ENCODE assay signal across 2 cellular contexts in the genomic region with DNA sequence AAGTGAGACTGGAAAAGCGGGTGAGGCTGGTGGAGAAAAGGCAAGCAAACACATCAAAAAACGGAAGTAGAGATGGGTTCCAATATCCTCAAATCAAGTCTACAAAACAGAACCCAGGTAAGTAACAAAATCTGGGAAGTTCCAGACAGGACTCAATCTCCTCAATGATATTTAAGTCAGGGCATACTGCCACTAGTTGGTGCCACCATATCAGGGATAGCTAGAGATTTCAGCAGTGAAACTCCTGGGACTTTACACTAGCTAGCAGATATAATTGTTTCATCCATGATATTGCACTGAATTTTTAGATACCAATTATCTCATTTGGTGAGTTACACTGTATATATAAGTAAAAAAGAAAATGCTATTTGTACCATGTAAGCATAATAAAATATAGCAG.
TF ChIP-seq lines count a peak whose summit lies in the region.

No MANE protein-coding gene starts in this region.

TF ChIP-seq in SK-N-SH, 30 proteins besides CTCF, POLR2A, EP300 and RAD21 (continued from another document):
- TF ChIP-seq, protein P1, sequence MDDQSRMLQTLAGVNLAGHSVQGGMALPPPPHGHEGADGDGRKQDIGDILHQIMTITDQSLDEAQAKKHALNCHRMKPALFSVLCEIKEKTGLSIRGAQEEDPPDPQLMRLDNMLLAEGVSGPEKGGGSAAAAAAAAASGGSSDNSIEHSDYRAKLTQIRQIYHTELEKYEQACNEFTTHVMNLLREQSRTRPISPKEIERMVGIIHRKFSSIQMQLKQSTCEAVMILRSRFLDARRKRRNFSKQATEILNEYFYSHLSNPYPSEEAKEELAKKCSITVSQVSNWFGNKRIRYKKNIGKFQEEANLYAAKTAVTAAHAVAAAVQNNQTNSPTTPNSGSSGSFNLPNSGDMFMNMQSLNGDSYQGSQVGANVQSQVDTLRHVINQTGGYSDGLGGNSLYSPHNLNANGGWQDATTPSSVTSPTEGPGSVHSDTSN (IDR thresholded peaks at IDR 0.05) = no peak
- TF ChIP-seq POLR2AphosphoS5 (IDR thresholded peaks at IDR 0.05; ENCODE audit: low read depth, low read length) = no peak
- no peak for TF ChIP-seq ELF1 (IDR thresholded peaks at IDR 0.05)
- no peak for TF ChIP-seq TCF12 (IDR thresholded peaks at IDR 0.05)
- TF ChIP-seq, protein P2, sequence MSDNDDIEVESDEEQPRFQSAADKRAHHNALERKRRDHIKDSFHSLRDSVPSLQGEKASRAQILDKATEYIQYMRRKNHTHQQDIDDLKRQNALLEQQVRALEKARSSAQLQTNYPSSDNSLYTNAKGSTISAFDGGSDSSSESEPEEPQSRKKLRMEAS (IDR thresholded peaks at IDR 0.05; ENCODE audit: low read depth) = no peak
- no peak for TF ChIP-seq MXI1 (IDR thresholded peaks at IDR 0.05; ENCODE audit: low read depth, low read length)
- no peak for TF ChIP-seq RCOR1 (IDR thresholded peaks at IDR 0.05; ENCODE audit: low read length)
- no peak for TF ChIP-seq FOXM1 (IDR thresholded peaks at IDR 0.05; ENCODE audit: low read depth)
- TF ChIP-seq MEF2A (IDR thresholded peaks at IDR 0.05; ENCODE audit: borderline replicate concordance, low read depth) = no peak
- TF ChIP-seq JUND (IDR thresholded peaks at IDR 0.05) = no peak
- no peak for TF ChIP-seq FOXJ3 (CRISPR knock-in tag; IDR thresholded peaks at IDR 0.05)
- no peak for TF ChIP-seq EZH2phosphoT487 (IDR thresholded peaks at IDR 0.05; ENCODE audit: borderline replicate concordance, low read depth)
- TF ChIP-seq YY1 (IDR thresholded peaks at IDR 0.05; ENCODE audit: low read depth) = no peak
- no peak for TF ChIP-seq CHD2 (IDR thresholded peaks at IDR 0.05; ENCODE audit: low read length, partially characterized antibody)
- TF ChIP-seq, protein P3, sequence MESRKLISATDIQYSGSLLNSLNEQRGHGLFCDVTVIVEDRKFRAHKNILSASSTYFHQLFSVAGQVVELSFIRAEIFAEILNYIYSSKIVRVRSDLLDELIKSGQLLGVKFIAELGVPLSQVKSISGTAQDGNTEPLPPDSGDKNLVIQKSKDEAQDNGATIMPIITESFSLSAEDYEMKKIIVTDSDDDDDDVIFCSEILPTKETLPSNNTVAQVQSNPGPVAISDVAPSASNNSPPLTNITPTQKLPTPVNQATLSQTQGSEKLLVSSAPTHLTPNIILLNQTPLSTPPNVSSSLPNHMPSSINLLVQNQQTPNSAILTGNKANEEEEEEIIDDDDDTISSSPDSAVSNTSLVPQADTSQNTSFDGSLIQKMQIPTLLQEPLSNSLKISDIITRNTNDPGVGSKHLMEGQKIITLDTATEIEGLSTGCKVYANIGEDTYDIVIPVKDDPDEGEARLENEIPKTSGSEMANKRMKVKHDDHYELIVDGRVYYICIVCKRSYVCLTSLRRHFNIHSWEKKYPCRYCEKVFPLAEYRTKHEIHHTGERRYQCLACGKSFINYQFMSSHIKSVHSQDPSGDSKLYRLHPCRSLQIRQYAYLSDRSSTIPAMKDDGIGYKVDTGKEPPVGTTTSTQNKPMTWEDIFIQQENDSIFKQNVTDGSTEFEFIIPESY (IDR thresholded peaks at IDR 0.05; ENCODE audit: borderline replicate concordance, low read depth) = no peak
- no peak for TF ChIP-seq NRF1 (IDR thresholded peaks at IDR 0.05; ENCODE audit: low read depth, low read length)
- TF ChIP-seq, protein P4, sequence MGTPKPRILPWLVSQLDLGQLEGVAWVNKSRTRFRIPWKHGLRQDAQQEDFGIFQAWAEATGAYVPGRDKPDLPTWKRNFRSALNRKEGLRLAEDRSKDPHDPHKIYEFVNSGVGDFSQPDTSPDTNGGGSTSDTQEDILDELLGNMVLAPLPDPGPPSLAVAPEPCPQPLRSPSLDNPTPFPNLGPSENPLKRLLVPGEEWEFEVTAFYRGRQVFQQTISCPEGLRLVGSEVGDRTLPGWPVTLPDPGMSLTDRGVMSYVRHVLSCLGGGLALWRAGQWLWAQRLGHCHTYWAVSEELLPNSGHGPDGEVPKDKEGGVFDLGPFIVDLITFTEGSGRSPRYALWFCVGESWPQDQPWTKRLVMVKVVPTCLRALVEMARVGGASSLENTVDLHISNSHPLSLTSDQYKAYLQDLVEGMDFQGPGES (IDR thresholded peaks at IDR 0.05; ENCODE audit: low read depth, low read length) = no peak
- TF ChIP-seq RFX5 (IDR thresholded peaks at IDR 0.05; ENCODE audit: low read length) = no peak

TF ChIP-seq in SK-N-SH treated with all-trans-retinoic acid at 6 μM for 48 hours, 23 proteins besides CTCF, POLR2A, EP300 and RAD21:
- TF ChIP-seq, protein P5, sequence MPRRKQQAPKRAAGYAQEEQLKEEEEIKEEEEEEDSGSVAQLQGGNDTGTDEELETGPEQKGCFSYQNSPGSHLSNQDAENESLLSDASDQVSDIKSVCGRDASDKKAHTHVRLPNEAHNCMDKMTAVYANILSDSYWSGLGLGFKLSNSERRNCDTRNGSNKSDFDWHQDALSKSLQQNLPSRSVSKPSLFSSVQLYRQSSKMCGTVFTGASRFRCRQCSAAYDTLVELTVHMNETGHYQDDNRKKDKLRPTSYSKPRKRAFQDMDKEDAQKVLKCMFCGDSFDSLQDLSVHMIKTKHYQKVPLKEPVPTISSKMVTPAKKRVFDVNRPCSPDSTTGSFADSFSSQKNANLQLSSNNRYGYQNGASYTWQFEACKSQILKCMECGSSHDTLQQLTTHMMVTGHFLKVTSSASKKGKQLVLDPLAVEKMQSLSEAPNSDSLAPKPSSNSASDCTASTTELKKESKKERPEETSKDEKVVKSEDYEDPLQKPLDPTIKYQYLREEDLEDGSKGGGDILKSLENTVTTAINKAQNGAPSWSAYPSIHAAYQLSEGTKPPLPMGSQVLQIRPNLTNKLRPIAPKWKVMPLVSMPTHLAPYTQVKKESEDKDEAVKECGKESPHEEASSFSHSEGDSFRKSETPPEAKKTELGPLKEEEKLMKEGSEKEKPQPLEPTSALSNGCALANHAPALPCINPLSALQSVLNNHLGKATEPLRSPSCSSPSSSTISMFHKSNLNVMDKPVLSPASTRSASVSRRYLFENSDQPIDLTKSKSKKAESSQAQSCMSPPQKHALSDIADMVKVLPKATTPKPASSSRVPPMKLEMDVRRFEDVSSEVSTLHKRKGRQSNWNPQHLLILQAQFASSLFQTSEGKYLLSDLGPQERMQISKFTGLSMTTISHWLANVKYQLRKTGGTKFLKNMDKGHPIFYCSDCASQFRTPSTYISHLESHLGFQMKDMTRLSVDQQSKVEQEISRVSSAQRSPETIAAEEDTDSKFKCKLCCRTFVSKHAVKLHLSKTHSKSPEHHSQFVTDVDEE (CRISPR knock-in tag; IDR thresholded peaks at IDR 0.05) = no peak
- TF ChIP-seq ZNF8 (CRISPR knock-in tag; IDR thresholded peaks at IDR 0.05) (no peak), ZNF70 (CRISPR knock-in tag; IDR thresholded peaks at IDR 0.05) (no peak), ZC3H10 (CRISPR knock-in tag; IDR thresholded peaks at IDR 0.05) (no peak), RARB (CRISPR knock-in tag; IDR thresholded peaks at IDR 0.05) (no peak), GLIS3 (CRISPR knock-in tag; IDR thresholded peaks at IDR 0.05) (no peak), BACH2 (CRISPR knock-in tag; IDR thresholded peaks at IDR 0.05; ENCODE audit: borderline replicate concordance) (no peak), ZFP30 (CRISPR knock-in tag; IDR thresholded peaks at IDR 0.05) (no peak), ARNTL (CRISPR knock-in tag; IDR thresholded peaks at IDR 0.05; ENCODE audit: borderline replicate concordance, low read depth) (no peak), CSDC2 (CRISPR knock-in tag; IDR thresholded peaks at IDR 0.05) (no peak), ISL1 (CRISPR knock-in tag; IDR thresholded peaks at IDR 0.05) (no peak), TOX (CRISPR knock-in tag; IDR thresholded peaks at IDR 0.05; ENCODE audit: borderline replicate concordance) (no peak), SNAI2 (CRISPR knock-in tag; IDR thresholded peaks at IDR 0.05) (no peak)
- TF ChIP-seq, protein P6, sequence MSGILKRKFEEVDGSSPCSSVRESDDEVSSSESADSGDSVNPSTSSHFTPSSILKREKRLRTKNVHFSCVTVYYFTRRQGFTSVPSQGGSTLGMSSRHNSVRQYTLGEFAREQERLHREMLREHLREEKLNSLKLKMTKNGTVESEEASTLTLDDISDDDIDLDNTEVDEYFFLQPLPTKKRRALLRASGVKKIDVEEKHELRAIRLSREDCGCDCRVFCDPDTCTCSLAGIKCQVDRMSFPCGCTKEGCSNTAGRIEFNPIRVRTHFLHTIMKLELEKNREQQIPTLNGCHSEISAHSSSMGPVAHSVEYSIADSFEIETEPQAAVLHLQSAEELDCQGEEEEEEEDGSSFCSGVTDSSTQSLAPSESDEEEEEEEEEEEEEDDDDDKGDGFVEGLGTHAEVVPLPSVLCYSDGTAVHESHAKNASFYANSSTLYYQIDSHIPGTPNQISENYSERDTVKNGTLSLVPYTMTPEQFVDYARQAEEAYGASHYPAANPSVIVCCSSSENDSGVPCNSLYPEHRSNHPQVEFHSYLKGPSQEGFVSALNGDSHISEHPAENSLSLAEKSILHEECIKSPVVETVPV (CRISPR knock-in tag; IDR thresholded peaks at IDR 0.05) = no peak
- TF ChIP-seq, protein P7, sequence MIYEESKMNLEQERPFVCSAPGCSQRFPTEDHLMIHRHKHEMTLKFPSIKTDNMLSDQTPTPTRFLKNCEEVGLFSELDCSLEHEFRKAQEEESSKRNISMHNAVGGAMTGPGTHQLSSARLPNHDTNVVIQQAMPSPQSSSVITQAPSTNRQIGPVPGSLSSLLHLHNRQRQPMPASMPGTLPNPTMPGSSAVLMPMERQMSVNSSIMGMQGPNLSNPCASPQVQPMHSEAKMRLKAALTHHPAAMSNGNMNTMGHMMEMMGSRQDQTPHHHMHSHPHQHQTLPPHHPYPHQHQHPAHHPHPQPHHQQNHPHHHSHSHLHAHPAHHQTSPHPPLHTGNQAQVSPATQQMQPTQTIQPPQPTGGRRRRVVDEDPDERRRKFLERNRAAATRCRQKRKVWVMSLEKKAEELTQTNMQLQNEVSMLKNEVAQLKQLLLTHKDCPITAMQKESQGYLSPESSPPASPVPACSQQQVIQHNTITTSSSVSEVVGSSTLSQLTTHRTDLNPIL (CRISPR knock-in tag; IDR thresholded peaks at IDR 0.05; ENCODE audit: low read depth) = no peak
TF ChIP-seq in SK-N-SH treated with all-trans-retinoic acid at 6 μM for 48 hours: peak in this region for 0.
